Comparison of ENCODE assay signal across 1 cellular context in the genomic region with DNA sequence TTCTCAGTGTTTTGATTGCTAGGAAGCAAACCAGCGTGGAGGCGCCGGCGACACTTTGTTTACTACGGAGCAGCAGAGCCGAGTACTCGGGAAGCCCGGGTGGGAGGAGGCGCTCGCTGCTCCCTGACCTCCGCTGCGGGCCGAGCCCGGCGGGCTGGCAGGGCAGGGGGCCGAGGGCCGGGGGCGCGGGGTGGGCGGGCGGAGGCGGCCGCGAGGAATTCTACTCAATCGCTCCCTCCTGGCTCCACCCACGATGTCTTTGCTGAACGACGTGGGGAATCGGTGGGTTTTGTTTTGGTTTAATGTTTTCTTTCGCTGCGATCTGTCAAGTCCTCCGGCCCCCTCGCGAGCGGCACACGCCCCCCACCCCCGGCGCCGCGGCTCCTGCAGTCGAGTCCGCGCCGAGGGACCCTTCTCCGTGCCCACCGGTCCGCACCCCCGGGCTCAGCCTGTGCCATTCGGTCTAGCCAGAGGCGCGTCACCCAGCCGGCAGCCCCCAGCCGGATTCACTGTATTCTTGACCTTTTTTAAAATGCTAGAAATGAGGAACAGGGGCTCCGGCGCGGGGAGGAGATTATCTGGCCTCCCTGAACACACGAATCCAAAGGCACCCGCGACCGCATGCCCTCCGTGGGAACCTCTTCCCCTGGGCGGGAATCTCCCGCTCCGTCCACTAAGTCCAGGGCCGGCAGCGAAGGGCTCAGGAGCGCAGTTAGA.
A peak's percentile ranks its signal among the peaks of the same experiment; 100 is the strongest.
TF ChIP-seq lines count a peak whose summit lies in the region.

No MANE protein-coding gene starts in this region.

TF ChIP-seq in K562, 482 proteins besides CTCF, POLR2A, EP300 and RAD21 (continued from another document):
- TF ChIP-seq, protein P1, sequence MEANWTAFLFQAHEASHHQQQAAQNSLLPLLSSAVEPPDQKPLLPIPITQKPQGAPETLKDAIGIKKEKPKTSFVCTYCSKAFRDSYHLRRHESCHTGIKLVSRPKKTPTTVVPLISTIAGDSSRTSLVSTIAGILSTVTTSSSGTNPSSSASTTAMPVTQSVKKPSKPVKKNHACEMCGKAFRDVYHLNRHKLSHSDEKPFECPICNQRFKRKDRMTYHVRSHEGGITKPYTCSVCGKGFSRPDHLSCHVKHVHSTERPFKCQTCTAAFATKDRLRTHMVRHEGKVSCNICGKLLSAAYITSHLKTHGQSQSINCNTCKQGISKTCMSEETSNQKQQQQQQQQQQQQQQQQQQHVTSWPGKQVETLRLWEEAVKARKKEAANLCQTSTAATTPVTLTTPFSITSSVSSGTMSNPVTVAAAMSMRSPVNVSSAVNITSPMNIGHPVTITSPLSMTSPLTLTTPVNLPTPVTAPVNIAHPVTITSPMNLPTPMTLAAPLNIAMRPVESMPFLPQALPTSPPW (CRISPR knock-in tag; IDR thresholded peaks at IDR 0.05) = peak; percentile 3; the same call in 1 of the 2 replicates
